Comparison of ENCODE assay signal across 1 cellular context in genomic region chr1:173202430-173203145, GRCh38.
TF ChIP-seq lines count a peak whose summit lies in the region.

No MANE protein-coding gene starts in this region.

TF ChIP-seq in SK-N-SH, 30 proteins besides CTCF, POLR2A, EP300 and RAD21 (continued from another document):
- TF ChIP-seq FOSL2 (IDR thresholded peaks at IDR 0.05; ENCODE audit: borderline replicate concordance, low read depth), result peak; percentile 30; the same call in 1 of the 2 replicates
- TF ChIP-seq TAF1 (IDR thresholded peaks at IDR 0.05; ENCODE audit: borderline replicate concordance, low read depth, low read length), result no peak
- peak; percentile 10; the same call in 1 of the 2 replicates for TF ChIP-seq NFIC (IDR thresholded peaks at IDR 0.05; ENCODE audit: borderline replicate concordance)
- no peak; the same call in 1 of the 2 replicates for TF ChIP-seq PBX3 (IDR thresholded peaks at IDR 0.05)
- no peak for TF ChIP-seq GABPA (IDR thresholded peaks at IDR 0.05; ENCODE audit: low read depth)
- TF ChIP-seq POLR2AphosphoS5 (IDR thresholded peaks at IDR 0.05; ENCODE audit: low read depth, low read length), result no peak
- no peak for TF ChIP-seq MEF2A (IDR thresholded peaks at IDR 0.05; ENCODE audit: borderline replicate concordance, low read depth)
- TF ChIP-seq CHD2 (IDR thresholded peaks at IDR 0.05; ENCODE audit: low read length, partially characterized antibody), result no peak
- TF ChIP-seq, protein P1, sequence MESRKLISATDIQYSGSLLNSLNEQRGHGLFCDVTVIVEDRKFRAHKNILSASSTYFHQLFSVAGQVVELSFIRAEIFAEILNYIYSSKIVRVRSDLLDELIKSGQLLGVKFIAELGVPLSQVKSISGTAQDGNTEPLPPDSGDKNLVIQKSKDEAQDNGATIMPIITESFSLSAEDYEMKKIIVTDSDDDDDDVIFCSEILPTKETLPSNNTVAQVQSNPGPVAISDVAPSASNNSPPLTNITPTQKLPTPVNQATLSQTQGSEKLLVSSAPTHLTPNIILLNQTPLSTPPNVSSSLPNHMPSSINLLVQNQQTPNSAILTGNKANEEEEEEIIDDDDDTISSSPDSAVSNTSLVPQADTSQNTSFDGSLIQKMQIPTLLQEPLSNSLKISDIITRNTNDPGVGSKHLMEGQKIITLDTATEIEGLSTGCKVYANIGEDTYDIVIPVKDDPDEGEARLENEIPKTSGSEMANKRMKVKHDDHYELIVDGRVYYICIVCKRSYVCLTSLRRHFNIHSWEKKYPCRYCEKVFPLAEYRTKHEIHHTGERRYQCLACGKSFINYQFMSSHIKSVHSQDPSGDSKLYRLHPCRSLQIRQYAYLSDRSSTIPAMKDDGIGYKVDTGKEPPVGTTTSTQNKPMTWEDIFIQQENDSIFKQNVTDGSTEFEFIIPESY (IDR thresholded peaks at IDR 0.05; ENCODE audit: borderline replicate concordance, low read depth), result no peak
- no peak for TF ChIP-seq NRF1 (IDR thresholded peaks at IDR 0.05; ENCODE audit: low read depth, low read length)
- no peak for TF ChIP-seq JUND (IDR thresholded peaks at IDR 0.05)
- no peak for TF ChIP-seq RXRA (IDR thresholded peaks at IDR 0.05; ENCODE audit: borderline replicate concordance, low read depth)
- no peak for TF ChIP-seq FOXJ3 (CRISPR knock-in tag; IDR thresholded peaks at IDR 0.05)
- TF ChIP-seq SIN3A (IDR thresholded peaks at IDR 0.05; ENCODE audit: borderline replicate concordance, low read depth, low read length), result no peak
TF ChIP-seq in SK-N-SH: peak in this region for 4.
